23 cellular contexts compared by ENCODE assay signal in the genomic region with DNA sequence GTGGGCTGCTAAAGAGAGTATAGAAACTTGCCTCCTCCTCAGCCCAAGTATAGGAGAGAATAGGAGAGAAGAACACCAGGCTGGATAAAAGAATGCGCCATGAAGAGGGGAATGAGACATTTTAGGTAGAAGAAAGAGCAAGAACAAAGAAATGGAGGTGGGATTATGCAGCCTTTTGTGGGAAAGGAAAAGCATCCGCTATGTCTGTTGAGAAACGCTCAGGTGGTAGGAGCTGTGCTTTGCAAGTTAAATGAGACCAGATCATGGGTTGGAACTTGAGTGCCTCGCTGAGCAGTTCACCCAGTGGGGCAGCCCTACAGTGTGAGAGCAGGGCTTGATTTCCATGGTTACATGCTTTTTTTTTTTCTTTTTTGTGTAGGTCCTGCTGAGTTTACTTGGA. TPM values are rescaled to one million over a fixed set of nuclear protein-coding genes. Genes with fewer than 3 reads are reported as not detected.
DNase-seq lines count a peak whose midpoint lies in the region; ATAC-seq and TF ChIP-seq lines count a peak whose summit lies in the region.
"Had no signal": no experiment of that assay in that cellular context is flagged by ENCODE, and none has a peak within 500 bp of the region (broad histone marks: within the 10 kb centered on the region; RNA-seq: fewer than 3 reads in every experiment).

No MANE protein-coding gene starts in this region.

- intact Hi-C loops in right lobe of liver (cut with DNase I) = no loop called here

- TF ChIP-seq POLR2A in right lobe of liver (IDR thresholded peaks at IDR 0.05) = no peak

- no peak overlapping the region for H3K4me3 ChIP-seq in H7 (ENCODE audit: insufficient read depth, low read depth, low read length)
- no peak overlapping the region for H3K4me3 ChIP-seq in NT2/D1 (ENCODE audit: insufficient read length, low read depth)
- no peak overlapping the region for H3K4me3 ChIP-seq in skeletal muscle tissue (ENCODE audit: low read length in 3 of 3)
- no peak overlapping the region for H3K4me3 ChIP-seq in right lobe of liver
- H3K4me3 ChIP-seq: gastrocnemius medialis, HAP-1, upper lobe of right lung had no signal

- TF ChIP-seq CTCF in right lobe of liver (IDR thresholded peaks at IDR 0.05) = no peak

- H3K36me3 ChIP-seq in H7 (replicated peaks; ENCODE audit: control insufficient read depth, insufficient read depth, low read length) = no peaks in the 10 kb centered on the region
- no peaks in the 10 kb centered on the region for H3K36me3 ChIP-seq in NT2/D1 (ENCODE audit: insufficient read depth, insufficient read length, low read length)
- no peaks in the 10 kb centered on the region for H3K36me3 ChIP-seq in skeletal muscle tissue (ENCODE audit: control insufficient read depth in 3 of 3, insufficient read depth in 3 of 3, low read length in 3 of 3)
- no peaks in the 10 kb centered on the region for H3K36me3 ChIP-seq in right lobe of liver
- H3K36me3 ChIP-seq: gastrocnemius medialis, HAP-1, upper lobe of right lung had no signal

- H3K9ac ChIP-seq in NT2/D1 (ENCODE audit: insufficient read length, low read depth) = no peak overlapping the region
- no peak overlapping the region for H3K9ac ChIP-seq in skeletal muscle tissue (ENCODE audit: low read depth in 1 of 3, low read length in 3 of 3)

- WGBS in right lobe of liver (ENCODE audit: insufficient coverage, low coverage, low lambda C conversion rate, missing lambda C conversion rate) = 84% methylated on average over 4 of the region's 4 CpGs

- DNase-seq in H7 (peak; percentile 75), NT2/D1 (ENCODE audit: low read depth, low spot score) (peak; percentile 80), iPS DF 4.7 (ENCODE audit: extremely low read depth, low spot score) (peak; percentile 97), NCI-H2107 (lab: John Stamatoyannopoulos, UW) (no peak), MV-4-11 (lab: John Stamatoyannopoulos, UW) (no peak), right lobe of liver (no peak)
- DNase-seq: activated CD4-positive, alpha-beta memory T cell treated with anti-CD3 and anti-CD28 coated beads for 36 hours; activated naive CD4-positive, alpha-beta T cell treated with anti-CD3 and anti-CD28 coated beads for 36 hours; activated T-cell treated with anti-CD3 and anti-CD28 coated beads, Interleukin-2, amount 50 U/mL, for 1 hour; CD8-positive, alpha-beta memory T cell; DMS79; gastrocnemius medialis; kidney; NCI-H187 treated with DMSO at 0.1 percent for 48 hours; SHP77; stimulated activated naive B cell treated with anti-CD40 and anti-IgM and Interleukin-4, amounts not matched to agents 10 μg/mL and 1 μg/mL and 100 μg/mL, for 72 hours; T-cell; upper lobe of right lung had no signal

- peaks cover 8% of the 10 kb centered on the region for H3K4me1 ChIP-seq in NT2/D1 (ENCODE audit: insufficient read depth, insufficient read length)
- peaks cover 15 to 28% (median 20%) of the 10 kb centered on the region in 3 donors for H3K4me1 ChIP-seq in skeletal muscle tissue (ENCODE audit: control insufficient read depth in 3 of 3, insufficient read depth in 3 of 3, low read length in 3 of 3)
- H3K4me1 ChIP-seq in right lobe of liver = no peaks in the 10 kb centered on the region

- peak overlapping the region; percentile 90 for H3K27ac ChIP-seq in skeletal muscle tissue (ENCODE audit: low read depth, low read length)
- H3K27ac ChIP-seq in right lobe of liver = no peak overlapping the region
- H3K27ac ChIP-seq: upper lobe of right lung had no signal

- no peak for ATAC-seq in right lobe of liver
- ATAC-seq: stimulated activated naive B cell treated with anti-CD40 and anti-IgM and Interleukin-4, amounts not matched to agents 10 μg/mL and 1 μg/mL and 100 μg/mL, for 72 hours; T-cell had no signal

- no peaks in the 10 kb centered on the region for H3K27me3 ChIP-seq in H7 (ENCODE audit: control insufficient read depth, insufficient read depth, low read length)
- H3K27me3 ChIP-seq in NT2/D1 (ENCODE audit: insufficient read depth, insufficient read length) = no peaks in the 10 kb centered on the region
- no peaks in the 10 kb centered on the region for H3K27me3 ChIP-seq in skeletal muscle tissue (ENCODE audit: control insufficient read depth in 3 of 3, insufficient read depth in 3 of 3, low read length in 3 of 3)
- no peaks in the 10 kb centered on the region for H3K27me3 ChIP-seq in right lobe of liver
- H3K27me3 ChIP-seq: gastrocnemius medialis, upper lobe of right lung had no signal

- H3K9me3 ChIP-seq in NT2/D1 (ENCODE audit: insufficient read depth, low read length) = peaks cover 36% of the 10 kb centered on the region; the same call in 1 of the 2 replicates
- no peaks in the 10 kb centered on the region for H3K9me3 ChIP-seq in skeletal muscle tissue (ENCODE audit: control insufficient read depth in 3 of 3, low read length in 3 of 3)
- H3K9me3 ChIP-seq in right lobe of liver = no peaks in the 10 kb centered on the region
- H3K9me3 ChIP-seq: gastrocnemius medialis, HAP-1, upper lobe of right lung had no signal

RNA-seq across cellular contexts. Expression of a gene that starts 11.5 kb away (rescaled TPM):
- 5.1 and 5.3 TPM in 2 replicates for total RNA-seq in H7 (2014; rRNA removed; shearing (Covaris generic))
- total RNA-seq in skeletal muscle tissue = not detected
- total RNA-seq in right lobe of liver = not detected
- total RNA-seq: activated CD4-positive, alpha-beta memory T cell treated with anti-CD3 and anti-CD28 coated beads for 36 hours; activated naive CD4-positive, alpha-beta T cell treated with anti-CD3 and anti-CD28 coated beads for 36 hours; CD8-positive, alpha-beta memory T cell; epithelial cell of proximal tubule; gastrocnemius medialis; kidney; mesothelial cell of epicardium; NCI-H460; T-cell; upper lobe of right lung had no signal

RNA-seq across cellular contexts. Expression of a gene that starts 46.5 kb away (rescaled TPM):
- 62.9 and 64.2 TPM in 2 replicates for total RNA-seq in H7 (2014; rRNA removed; shearing (Covaris generic))
- total RNA-seq in skeletal muscle tissue (9.4 TPM), right lobe of liver (10 to 100 TPM in 1 of 6 experiments, 1 to 10 TPM in 5; 1.2 to 10.5 (median 2.9) TPM)

Comparison
In these comparisons a context has a peak if more than half of its experiments do, and no peak if none do; other contexts are left out.
1. DNase-seq: peak in H7 (single experiment), NT2/D1 (single experiment) and iPS DF 4.7 (single experiment); none in NCI-H2107 (single experiment), MV-4-11 (single experiment) and right lobe of liver (0 of 3).